Comparison of ENCODE assay signal across 1 cellular context in the genomic region with DNA sequence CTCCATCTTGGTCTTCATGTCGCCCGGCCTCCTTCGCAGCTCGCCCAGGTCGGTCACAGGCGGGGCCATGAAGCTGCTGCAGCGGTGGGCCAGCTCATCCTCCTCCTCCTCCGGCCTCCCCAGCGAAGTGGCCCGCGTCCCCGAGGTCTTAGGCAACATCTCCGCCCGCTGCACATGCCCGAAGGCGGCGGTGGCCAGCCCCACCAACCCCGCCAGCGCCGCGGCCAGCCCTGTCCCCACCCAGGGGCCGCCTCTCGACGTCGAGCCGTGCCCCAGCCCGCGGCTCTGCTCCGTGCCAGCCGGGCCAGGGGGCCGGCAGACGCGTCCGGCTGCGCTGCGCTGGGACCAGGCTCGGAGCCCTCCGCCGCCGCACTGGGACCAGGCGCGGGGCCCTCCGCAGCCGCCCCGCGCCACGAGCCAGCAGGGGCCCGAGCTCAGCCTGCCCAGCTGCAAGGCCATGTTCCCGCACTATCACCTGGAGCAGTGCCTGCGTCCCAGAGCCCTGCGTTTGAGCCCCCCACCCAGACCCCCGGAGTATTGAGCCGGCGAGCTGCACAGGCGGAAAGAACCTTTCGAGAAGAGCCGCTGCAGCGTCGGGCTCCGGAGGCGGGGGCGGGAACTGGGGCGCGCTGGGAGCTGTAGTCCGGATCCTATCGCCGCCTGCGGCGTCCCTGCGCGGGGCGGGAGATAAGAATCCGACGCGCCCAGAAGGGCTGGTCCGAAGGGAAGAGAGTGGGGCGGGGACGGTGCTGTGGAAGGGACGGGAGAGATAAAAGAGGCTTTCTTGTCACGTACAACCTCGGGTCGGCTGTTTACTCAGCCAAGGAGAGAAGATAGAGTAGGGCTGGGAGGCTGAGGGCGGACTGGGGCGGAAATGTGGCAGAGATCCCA.
TF ChIP-seq lines count a peak whose summit lies in the region.

A gene (minus strand): TSS at position 566 of the 891 bp plus-strand sequence. CDS start 107 bp downstream, at position 459.

TF ChIP-seq in HepG2, 621 proteins besides CTCF, POLR2A, EP300 and RAD21 (continued from another document and continues in another):
- TF ChIP-seq, protein P1, sequence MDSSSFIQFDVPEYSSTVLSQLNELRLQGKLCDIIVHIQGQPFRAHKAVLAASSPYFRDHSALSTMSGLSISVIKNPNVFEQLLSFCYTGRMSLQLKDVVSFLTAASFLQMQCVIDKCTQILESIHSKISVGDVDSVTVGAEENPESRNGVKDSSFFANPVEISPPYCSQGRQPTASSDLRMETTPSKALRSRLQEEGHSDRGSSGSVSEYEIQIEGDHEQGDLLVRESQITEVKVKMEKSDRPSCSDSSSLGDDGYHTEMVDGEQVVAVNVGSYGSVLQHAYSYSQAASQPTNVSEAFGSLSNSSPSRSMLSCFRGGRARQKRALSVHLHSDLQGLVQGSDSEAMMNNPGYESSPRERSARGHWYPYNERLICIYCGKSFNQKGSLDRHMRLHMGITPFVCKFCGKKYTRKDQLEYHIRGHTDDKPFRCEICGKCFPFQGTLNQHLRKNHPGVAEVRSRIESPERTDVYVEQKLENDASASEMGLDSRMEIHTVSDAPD (CRISPR knock-in tag; IDR thresholded peaks at IDR 0.05) = no peak
- TF ChIP-seq, protein P2, sequence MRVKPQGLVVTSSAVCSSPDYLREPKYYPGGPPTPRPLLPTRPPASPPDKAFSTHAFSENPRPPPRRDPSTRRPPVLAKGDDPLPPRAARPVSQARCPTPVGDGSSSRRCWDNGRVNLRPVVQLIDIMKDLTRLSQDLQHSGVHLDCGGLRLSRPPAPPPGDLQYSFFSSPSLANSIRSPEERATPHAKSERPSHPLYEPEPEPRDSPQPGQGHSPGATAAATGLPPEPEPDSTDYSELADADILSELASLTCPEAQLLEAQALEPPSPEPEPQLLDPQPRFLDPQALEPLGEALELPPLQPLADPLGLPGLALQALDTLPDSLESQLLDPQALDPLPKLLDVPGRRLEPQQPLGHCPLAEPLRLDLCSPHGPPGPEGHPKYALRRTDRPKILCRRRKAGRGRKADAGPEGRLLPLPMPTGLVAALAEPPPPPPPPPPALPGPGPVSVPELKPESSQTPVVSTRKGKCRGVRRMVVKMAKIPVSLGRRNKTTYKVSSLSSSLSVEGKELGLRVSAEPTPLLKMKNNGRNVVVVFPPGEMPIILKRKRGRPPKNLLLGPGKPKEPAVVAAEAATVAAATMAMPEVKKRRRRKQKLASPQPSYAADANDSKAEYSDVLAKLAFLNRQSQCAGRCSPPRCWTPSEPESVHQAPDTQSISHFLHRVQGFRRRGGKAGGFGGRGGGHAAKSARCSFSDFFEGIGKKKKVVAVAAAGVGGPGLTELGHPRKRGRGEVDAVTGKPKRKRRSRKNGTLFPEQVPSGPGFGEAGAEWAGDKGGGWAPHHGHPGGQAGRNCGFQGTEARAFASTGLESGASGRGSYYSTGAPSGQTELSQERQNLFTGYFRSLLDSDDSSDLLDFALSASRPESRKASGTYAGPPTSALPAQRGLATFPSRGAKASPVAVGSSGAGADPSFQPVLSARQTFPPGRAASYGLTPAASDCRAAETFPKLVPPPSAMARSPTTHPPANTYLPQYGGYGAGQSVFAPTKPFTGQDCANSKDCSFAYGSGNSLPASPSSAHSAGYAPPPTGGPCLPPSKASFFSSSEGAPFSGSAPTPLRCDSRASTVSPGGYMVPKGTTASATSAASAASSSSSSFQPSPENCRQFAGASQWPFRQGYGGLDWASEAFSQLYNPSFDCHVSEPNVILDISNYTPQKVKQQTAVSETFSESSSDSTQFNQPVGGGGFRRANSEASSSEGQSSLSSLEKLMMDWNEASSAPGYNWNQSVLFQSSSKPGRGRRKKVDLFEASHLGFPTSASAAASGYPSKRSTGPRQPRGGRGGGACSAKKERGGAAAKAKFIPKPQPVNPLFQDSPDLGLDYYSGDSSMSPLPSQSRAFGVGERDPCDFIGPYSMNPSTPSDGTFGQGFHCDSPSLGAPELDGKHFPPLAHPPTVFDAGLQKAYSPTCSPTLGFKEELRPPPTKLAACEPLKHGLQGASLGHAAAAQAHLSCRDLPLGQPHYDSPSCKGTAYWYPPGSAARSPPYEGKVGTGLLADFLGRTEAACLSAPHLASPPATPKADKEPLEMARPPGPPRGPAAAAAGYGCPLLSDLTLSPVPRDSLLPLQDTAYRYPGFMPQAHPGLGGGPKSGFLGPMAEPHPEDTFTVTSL (CRISPR knock-in tag; IDR thresholded peaks at IDR 0.05; ENCODE audit: borderline replicate concordance) = peak; percentile 83; the same call in 1 of the 2 replicates
- TF ChIP-seq ZNF652 (CRISPR knock-in tag; IDR thresholded peaks at IDR 0.05; ENCODE audit: borderline replicate concordance, low read depth) (no peak), RBFOX2 (IDR thresholded peaks at IDR 0.05; ENCODE audit: low read depth, low read length) (peak; percentile 84), MED13 (CRISPR knock-in tag; IDR thresholded peaks at IDR 0.05) (no peak), SKI (IDR thresholded peaks at IDR 0.05; ENCODE audit: partially characterized antibody) (peak; percentile 17), ZNF670 (CRISPR knock-in tag; IDR thresholded peaks at IDR 0.05; ENCODE audit: borderline replicate concordance) (peak; percentile 88; the same call in 1 of the 2 replicates), KAT8 (CRISPR knock-in tag; IDR thresholded peaks at IDR 0.05) (0 out of 2 replicates have a peak, but pooled peaks have one; percentile 65), TCF7 (IDR thresholded peaks at IDR 0.05; ENCODE audit: low read depth) (peak; percentile 83), RBM39 (IDR thresholded peaks at IDR 0.05; ENCODE audit: low read depth, low read length, poor library complexity, severe bottlenecking) (peak; percentile 67), JDP2 (CRISPR knock-in tag; IDR thresholded peaks at IDR 0.05; ENCODE audit: borderline replicate concordance) (no peak), ISL2 (CRISPR knock-in tag; IDR thresholded peaks at IDR 0.05) (peak; percentile 67), ZNF761 (CRISPR knock-in tag; conservative IDR thresholded peaks at IDR 0.05) (peak; percentile 86; the same call in 1 of the 2 replicates), MED1 (CRISPR knock-in tag; IDR thresholded peaks at IDR 0.05) (peak; percentile 82), YEATS2 (CRISPR knock-in tag; IDR thresholded peaks at IDR 0.05; ENCODE audit: borderline replicate concordance) (peak; percentile 69; the same call in 1 of the 2 replicates), KLF6 (CRISPR knock-in tag; IDR thresholded peaks at IDR 0.05) (0 out of 2 replicates have a peak, but pooled peaks have one; percentile 61), RXRB (CRISPR knock-in tag; IDR thresholded peaks at IDR 0.05; ENCODE audit: borderline replicate concordance) (peak; percentile 56), NCOA1 (CRISPR knock-in tag; IDR thresholded peaks at IDR 0.05) (no peak), YY1 (IDR thresholded peaks at IDR 0.05; ENCODE audit: insufficient read depth, insufficient replicate concordance, low read depth, low read length) (peak; percentile 19), ZNF124 (CRISPR knock-in tag; IDR thresholded peaks at IDR 0.05) (peak; percentile 76; the same call in 1 of the 2 replicates), SIX1 (CRISPR knock-in tag; IDR thresholded peaks at IDR 0.05; ENCODE audit: borderline replicate concordance) (peak; percentile 15; the same call in 1 of the 2 replicates)
- TF ChIP-seq, protein P3, sequence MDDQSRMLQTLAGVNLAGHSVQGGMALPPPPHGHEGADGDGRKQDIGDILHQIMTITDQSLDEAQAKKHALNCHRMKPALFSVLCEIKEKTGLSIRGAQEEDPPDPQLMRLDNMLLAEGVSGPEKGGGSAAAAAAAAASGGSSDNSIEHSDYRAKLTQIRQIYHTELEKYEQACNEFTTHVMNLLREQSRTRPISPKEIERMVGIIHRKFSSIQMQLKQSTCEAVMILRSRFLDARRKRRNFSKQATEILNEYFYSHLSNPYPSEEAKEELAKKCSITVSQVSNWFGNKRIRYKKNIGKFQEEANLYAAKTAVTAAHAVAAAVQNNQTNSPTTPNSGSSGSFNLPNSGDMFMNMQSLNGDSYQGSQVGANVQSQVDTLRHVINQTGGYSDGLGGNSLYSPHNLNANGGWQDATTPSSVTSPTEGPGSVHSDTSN (CRISPR knock-in tag; IDR thresholded peaks at IDR 0.05; ENCODE audit: borderline replicate concordance) = no peak; the same call in 1 of the 2 replicates
- TF ChIP-seq, protein P4, sequence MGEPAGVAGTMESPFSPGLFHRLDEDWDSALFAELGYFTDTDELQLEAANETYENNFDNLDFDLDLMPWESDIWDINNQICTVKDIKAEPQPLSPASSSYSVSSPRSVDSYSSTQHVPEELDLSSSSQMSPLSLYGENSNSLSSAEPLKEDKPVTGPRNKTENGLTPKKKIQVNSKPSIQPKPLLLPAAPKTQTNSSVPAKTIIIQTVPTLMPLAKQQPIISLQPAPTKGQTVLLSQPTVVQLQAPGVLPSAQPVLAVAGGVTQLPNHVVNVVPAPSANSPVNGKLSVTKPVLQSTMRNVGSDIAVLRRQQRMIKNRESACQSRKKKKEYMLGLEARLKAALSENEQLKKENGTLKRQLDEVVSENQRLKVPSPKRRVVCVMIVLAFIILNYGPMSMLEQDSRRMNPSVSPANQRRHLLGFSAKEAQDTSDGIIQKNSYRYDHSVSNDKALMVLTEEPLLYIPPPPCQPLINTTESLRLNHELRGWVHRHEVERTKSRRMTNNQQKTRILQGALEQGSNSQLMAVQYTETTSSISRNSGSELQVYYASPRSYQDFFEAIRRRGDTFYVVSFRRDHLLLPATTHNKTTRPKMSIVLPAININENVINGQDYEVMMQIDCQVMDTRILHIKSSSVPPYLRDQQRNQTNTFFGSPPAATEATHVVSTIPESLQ (CRISPR knock-in tag; conservative IDR thresholded peaks at IDR 0.05) = peak; percentile 73; the same call in 1 of the 2 replicates
- TF ChIP-seq, protein P5, sequence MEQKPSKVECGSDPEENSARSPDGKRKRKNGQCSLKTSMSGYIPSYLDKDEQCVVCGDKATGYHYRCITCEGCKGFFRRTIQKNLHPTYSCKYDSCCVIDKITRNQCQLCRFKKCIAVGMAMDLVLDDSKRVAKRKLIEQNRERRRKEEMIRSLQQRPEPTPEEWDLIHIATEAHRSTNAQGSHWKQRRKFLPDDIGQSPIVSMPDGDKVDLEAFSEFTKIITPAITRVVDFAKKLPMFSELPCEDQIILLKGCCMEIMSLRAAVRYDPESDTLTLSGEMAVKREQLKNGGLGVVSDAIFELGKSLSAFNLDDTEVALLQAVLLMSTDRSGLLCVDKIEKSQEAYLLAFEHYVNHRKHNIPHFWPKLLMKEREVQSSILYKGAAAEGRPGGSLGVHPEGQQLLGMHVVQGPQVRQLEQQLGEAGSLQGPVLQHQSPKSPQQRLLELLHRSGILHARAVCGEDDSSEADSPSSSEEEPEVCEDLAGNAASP (CRISPR knock-in tag; IDR thresholded peaks at IDR 0.05; ENCODE audit: borderline replicate concordance) = peak; percentile 55; the same call in 1 of the 2 replicates
- TF ChIP-seq, protein P6, sequence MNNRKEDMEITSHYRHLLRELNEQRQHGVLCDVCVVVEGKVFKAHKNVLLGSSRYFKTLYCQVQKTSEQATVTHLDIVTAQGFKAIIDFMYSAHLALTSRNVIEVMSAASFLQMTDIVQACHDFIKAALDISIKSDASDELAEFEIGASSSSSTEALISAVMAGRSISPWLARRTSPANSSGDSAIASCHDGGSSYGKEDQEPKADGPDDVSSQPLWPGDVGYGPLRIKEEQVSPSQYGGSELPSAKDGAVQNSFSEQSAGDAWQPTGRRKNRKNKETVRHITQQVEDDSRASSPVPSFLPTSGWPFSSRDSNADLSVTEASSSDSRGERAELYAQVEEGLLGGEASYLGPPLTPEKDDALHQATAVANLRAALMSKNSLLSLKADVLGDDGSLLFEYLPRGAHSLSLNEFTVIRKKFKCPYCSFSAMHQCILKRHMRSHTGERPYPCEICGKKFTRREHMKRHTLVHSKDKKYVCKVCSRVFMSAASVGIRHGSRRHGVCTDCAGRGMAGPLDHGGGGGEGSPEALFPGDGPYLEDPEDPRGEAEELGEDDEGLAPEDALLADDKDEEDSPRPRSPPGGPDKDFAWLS (CRISPR knock-in tag; IDR thresholded peaks at IDR 0.05; ENCODE audit: borderline replicate concordance) = no peak
- TF ChIP-seq, protein P7, sequence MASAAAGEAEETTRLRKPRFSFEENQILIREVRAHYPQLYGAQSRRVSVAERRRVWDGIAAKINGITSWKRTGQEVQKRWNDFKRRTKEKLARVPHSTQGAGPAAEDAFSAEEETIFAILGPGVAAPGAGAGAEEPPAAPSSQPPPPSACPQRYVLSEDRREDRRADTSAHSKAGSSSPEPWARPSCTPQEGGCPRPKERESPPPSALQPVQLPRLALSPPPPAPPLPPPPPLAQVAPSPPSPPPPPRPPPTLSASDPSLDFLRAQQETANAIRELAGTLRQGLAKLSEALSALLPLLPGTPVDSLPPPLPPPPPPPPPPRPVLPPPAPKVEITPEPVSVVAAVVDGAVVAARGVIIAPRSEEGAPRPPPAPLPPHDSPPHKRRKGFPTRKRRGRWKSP (CRISPR knock-in tag; IDR thresholded peaks at IDR 0.05) = peak; percentile 72
- TF ChIP-seq, protein P8, sequence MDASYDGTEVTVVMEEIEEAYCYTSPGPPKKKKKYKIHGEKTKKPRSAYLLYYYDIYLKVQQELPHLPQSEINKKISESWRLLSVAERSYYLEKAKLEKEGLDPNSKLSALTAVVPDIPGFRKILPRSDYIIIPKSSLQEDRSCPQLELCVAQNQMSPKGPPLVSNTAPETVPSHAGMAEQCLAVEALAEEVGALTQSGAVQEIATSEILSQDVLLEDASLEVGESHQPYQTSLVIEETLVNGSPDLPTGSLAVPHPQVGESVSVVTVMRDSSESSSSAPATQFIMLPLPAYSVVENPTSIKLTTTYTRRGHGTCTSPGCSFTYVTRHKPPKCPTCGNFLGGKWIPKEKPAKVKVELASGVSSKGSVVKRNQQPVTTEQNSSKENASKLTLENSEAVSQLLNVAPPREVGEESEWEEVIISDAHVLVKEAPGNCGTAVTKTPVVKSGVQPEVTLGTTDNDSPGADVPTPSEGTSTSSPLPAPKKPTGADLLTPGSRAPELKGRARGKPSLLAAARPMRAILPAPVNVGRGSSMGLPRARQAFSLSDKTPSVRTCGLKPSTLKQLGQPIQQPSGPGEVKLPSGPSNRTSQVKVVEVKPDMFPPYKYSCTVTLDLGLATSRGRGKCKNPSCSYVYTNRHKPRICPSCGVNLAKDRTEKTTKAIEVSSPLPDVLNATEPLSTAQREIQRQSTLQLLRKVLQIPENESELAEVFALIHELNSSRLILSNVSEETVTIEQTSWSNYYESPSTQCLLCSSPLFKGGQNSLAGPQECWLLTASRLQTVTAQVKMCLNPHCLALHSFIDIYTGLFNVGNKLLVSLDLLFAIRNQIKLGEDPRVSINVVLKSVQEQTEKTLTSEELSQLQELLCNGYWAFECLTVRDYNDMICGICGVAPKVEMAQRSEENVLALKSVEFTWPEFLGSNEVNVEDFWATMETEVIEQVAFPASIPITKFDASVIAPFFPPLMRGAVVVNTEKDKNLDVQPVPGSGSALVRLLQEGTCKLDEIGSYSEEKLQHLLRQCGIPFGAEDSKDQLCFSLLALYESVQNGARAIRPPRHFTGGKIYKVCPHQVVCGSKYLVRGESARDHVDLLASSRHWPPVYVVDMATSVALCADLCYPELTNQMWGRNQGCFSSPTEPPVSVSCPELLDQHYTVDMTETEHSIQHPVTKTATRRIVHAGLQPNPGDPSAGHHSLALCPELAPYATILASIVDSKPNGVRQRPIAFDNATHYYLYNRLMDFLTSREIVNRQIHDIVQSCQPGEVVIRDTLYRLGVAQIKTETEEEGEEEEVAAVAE (CRISPR knock-in tag; IDR thresholded peaks at IDR 0.05; ENCODE audit: borderline replicate concordance) = peak; percentile 62
- TF ChIP-seq, protein P9, sequence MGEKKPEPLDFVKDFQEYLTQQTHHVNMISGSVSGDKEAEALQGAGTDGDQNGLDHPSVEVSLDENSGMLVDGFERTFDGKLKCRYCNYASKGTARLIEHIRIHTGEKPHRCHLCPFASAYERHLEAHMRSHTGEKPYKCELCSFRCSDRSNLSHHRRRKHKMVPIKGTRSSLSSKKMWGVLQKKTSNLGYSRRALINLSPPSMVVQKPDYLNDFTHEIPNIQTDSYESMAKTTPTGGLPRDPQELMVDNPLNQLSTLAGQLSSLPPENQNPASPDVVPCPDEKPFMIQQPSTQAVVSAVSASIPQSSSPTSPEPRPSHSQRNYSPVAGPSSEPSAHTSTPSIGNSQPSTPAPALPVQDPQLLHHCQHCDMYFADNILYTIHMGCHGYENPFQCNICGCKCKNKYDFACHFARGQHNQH (CRISPR knock-in tag; IDR thresholded peaks at IDR 0.05) = peak; percentile 90
